ENCODE assay signal across 21 cellular contexts in the genomic region with DNA sequence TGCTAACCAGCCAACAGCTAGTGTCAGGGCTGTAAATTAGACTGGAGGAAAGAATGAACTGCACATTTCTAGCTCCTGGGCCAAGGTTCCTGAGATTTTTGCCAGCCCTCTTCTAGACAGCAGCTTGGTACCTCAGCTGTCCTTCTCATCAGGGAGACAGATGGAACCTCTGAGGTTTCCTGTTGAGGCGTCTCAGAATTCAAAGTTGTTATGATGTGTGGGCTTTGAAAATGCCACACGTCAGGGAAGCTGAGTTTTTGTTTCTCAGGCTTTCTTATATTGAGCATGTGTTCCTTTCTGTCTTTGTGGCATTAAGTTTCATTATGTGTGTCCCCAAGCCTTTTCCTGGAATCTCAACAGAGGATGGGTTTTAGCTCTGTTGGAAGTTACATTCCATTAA.
DNase-seq lines count a peak whose midpoint lies in the region; ATAC-seq and TF ChIP-seq lines count a peak whose summit lies in the region.
"Had no signal": no experiment of that assay in that cellular context is flagged by ENCODE, and none has a peak within 500 bp of the region (broad histone marks: within the 10 kb centered on the region; RNA-seq: fewer than 3 reads in every experiment).

No MANE protein-coding gene starts in this region.

- no peak overlapping the region for H3K27ac Mint-ChIP-seq in activated CD4-positive, alpha-beta memory T cell treated with anti-CD3 and anti-CD28 coated beads for 36 hours
- no peak overlapping the region for H3K27ac Mint-ChIP-seq in natural killer cell treated with Interleukin-12 subunit alpha and Interleukin-12 subunit beta and Interleukin-15 and Interleukin-18, amount 100 ng/mL, for 72 hours
- H3K27ac Mint-ChIP-seq: activated T-cell treated with anti-CD3 and anti-CD28 coated beads, Interleukin-2, amount 50 U/mL, for 24 hours had no signal

- no peaks in the 10 kb centered on the region for H3K4me1 ChIP-seq in left lung
- H3K4me1 ChIP-seq: adrenal gland had no signal

- peak; percentile 40 to 73 for ATAC-seq in natural killer cell treated with Interleukin-12 subunit alpha and Interleukin-12 subunit beta and Interleukin-15 and Interleukin-18, amount 100 ng/mL, for 72 hours
- no peak for ATAC-seq in GM21786 (IDR thresholded peaks at IDR 0.05; ENCODE audit: unreplicated experiment)
- no peak for ATAC-seq in left lung

- no peaks in the 10 kb centered on the region for H3K27me3 Mint-ChIP-seq in activated CD4-positive, alpha-beta memory T cell treated with anti-CD3 and anti-CD28 coated beads for 36 hours
- H3K27me3 Mint-ChIP-seq in natural killer cell treated with Interleukin-12 subunit alpha and Interleukin-12 subunit beta and Interleukin-15 and Interleukin-18, amount 100 ng/mL, for 72 hours: peaks cover 4 to 22% of the 10 kb centered on the region in 2 donors
- H3K27me3 Mint-ChIP-seq: activated T-cell treated with anti-CD3 and anti-CD28 coated beads, Interleukin-2, amount 50 U/mL, for 24 hours had no signal

- TF ChIP-seq CTCF in GM12865 (IDR thresholded peaks at IDR 0.05; ENCODE audit: insufficient read depth, low read depth, low read length, missing control alignments): no peak
- TF ChIP-seq CTCF in left lung (IDR thresholded peaks at IDR 0.05): no peak

- H3K27ac ChIP-seq in left lung: no peak overlapping the region
- H3K27ac ChIP-seq: 22Rv1, adrenal gland had no signal

- no peak overlapping the region for H3K4me3 ChIP-seq in GM12865 (ENCODE audit: low read depth, low read length)
- H3K4me3 ChIP-seq in left lung: no peak overlapping the region
- H3K4me3 ChIP-seq: adrenal gland had no signal

- no peaks in the 10 kb centered on the region for H3K9me3 ChIP-seq in left lung
- H3K9me3 ChIP-seq: adrenal gland had no signal

- no peaks in the 10 kb centered on the region for H3K27me3 ChIP-seq in left lung
- H3K27me3 ChIP-seq: adrenal gland had no signal

- peak; percentile 72 for DNase-seq in NCI-H2171 treated with DMSO at 0.1 percent for 48 hours (lab: John Stamatoyannopoulos, UW)
- DNase-seq in NCI-H2171 (lab: John Stamatoyannopoulos, UW): no peak
- peak; percentile 40 for DNase-seq in GM12865 (ENCODE audit: low read depth)
- DNase-seq in activated CD4-positive, alpha-beta memory T cell treated with anti-CD3 and anti-CD28 coated beads for 36 hours: peak; percentile 9
- DNase-seq in natural killer cell treated with Interleukin-12 subunit alpha and Interleukin-12 subunit beta and Interleukin-15 and Interleukin-18, amount 100 ng/mL, for 72 hours (ENCODE audit: low spot score): no peak
- no peak for DNase-seq in left lung
- no peak for DNase-seq in stimulated activated CD4-positive, alpha-beta T cell treated with anti-CD3 and anti-CD28 coated beads, Interleukin-12 subunit alpha, Interleukin-12 subunit beta, amount 100 ng/mL, for 4 hours
- DNase-seq: activated CD4-positive, alpha-beta T cell treated with anti-CD3 and anti-CD28 coated beads for 4 hours; activated T-cell treated with anti-CD3 and anti-CD28 coated beads, Interleukin-2, amount 50 U/mL, for 24 hours; adrenal gland; AML-193; erythroblast; foreskin melanocyte; GDM1; hypothalamus; NCI-H1930; nephron progenitor cell; NK-92 treated with Interleukin-12 subunit alpha and Interleukin-12 subunit beta, amount 100 ng/mL, for 24 hours; posterior cingulate gyrus had no signal

- H3K36me3 ChIP-seq in left lung: no peaks in the 10 kb centered on the region
- H3K36me3 ChIP-seq: adrenal gland had no signal

- peaks cover 2% of the 10 kb centered on the region for H3K9me3 Mint-ChIP-seq in activated CD4-positive, alpha-beta memory T cell treated with anti-CD3 and anti-CD28 coated beads for 36 hours
- H3K9me3 Mint-ChIP-seq in natural killer cell treated with Interleukin-12 subunit alpha and Interleukin-12 subunit beta and Interleukin-15 and Interleukin-18, amount 100 ng/mL, for 72 hours: no peaks in the 10 kb centered on the region
- H3K9me3 Mint-ChIP-seq: activated T-cell treated with anti-CD3 and anti-CD28 coated beads, Interleukin-2, amount 50 U/mL, for 24 hours had no signal

- intact Hi-C loops in activated CD4-positive, alpha-beta memory T cell treated with anti-CD3 and anti-CD28 coated beads for 36 hours (cut with micrococcal nuclease): no loop called here
- intact Hi-C loops in left lung (cut with DNase I): no loop called here

- H3K36me3 Mint-ChIP-seq in activated CD4-positive, alpha-beta memory T cell treated with anti-CD3 and anti-CD28 coated beads for 36 hours: no peaks in the 10 kb centered on the region
- peaks cover 7% of the 10 kb centered on the region for H3K36me3 Mint-ChIP-seq in natural killer cell treated with Interleukin-12 subunit alpha and Interleukin-12 subunit beta and Interleukin-15 and Interleukin-18, amount 100 ng/mL, for 72 hours

- CTCF ChIA-PET in activated CD4-positive, alpha-beta memory T cell treated with anti-CD3 and anti-CD28 coated beads for 36 hours (lab: Charles Lee): interaction anchor here (0.7 kb wide), 1 partner anchor 14 kb away, joined by 3 read pairs; no protein-coding TSS in a partner anchor

- peaks cover 12% of the 10 kb centered on the region for H3K4me1 Mint-ChIP-seq in activated CD4-positive, alpha-beta memory T cell treated with anti-CD3 and anti-CD28 coated beads for 36 hours (ENCODE audit: low read depth)
- H3K4me1 Mint-ChIP-seq in natural killer cell treated with Interleukin-12 subunit alpha and Interleukin-12 subunit beta and Interleukin-15 and Interleukin-18, amount 100 ng/mL, for 72 hours (ENCODE audit: low read depth in 2 of 2): peaks cover 27% of the 10 kb centered on the region in 2 donors

- no peak overlapping the region for H3K4me3 Mint-ChIP-seq in activated CD4-positive, alpha-beta memory T cell treated with anti-CD3 and anti-CD28 coated beads for 36 hours
- peak overlapping the region; percentile 36 for H3K4me3 Mint-ChIP-seq in natural killer cell treated with Interleukin-12 subunit alpha and Interleukin-12 subunit beta and Interleukin-15 and Interleukin-18, amount 100 ng/mL, for 72 hours
- H3K4me3 Mint-ChIP-seq: activated T-cell treated with anti-CD3 and anti-CD28 coated beads, Interleukin-2, amount 50 U/mL, for 24 hours; nephron progenitor cell had no signal

- POLR2A ChIA-PET in activated CD4-positive, alpha-beta memory T cell treated with anti-CD3 and anti-CD28 coated beads for 36 hours (lab: Charles Lee): interaction anchor here (0.6 kb wide), 1 partner anchor 272 kb away, joined by 8 read pairs; no protein-coding TSS in a partner anchor

Comparison
In these comparisons a context has a peak if more than half of its experiments do, and no peak if none do; other contexts are left out.
1. DNase-seq: peak in NCI-H2171 treated with DMSO at 0.1 percent for 48 hours (single experiment), GM12865 (single experiment) and activated CD4-positive, alpha-beta memory T cell treated with anti-CD3 and anti-CD28 coated beads for 36 hours (single experiment); none in NCI-H2171 (single experiment), natural killer cell treated with Interleukin-12 subunit alpha and Interleukin-12 subunit beta and Interleukin-15 and Interleukin-18, amount 100 ng/mL, for 72 hours (single experiment), left lung (0 of 2) and stimulated activated CD4-positive, alpha-beta T cell treated with anti-CD3 and anti-CD28 coated beads, Interleukin-12 subunit alpha, Interleukin-12 subunit beta, amount 100 ng/mL, for 4 hours (single experiment).
2. ATAC-seq: peak in natural killer cell treated with Interleukin-12 subunit alpha and Interleukin-12 subunit beta and Interleukin-15 and Interleukin-18, amount 100 ng/mL, for 72 hours (2 of 2); none in GM21786 (single experiment) and left lung (single experiment).